In the genomic region with DNA sequence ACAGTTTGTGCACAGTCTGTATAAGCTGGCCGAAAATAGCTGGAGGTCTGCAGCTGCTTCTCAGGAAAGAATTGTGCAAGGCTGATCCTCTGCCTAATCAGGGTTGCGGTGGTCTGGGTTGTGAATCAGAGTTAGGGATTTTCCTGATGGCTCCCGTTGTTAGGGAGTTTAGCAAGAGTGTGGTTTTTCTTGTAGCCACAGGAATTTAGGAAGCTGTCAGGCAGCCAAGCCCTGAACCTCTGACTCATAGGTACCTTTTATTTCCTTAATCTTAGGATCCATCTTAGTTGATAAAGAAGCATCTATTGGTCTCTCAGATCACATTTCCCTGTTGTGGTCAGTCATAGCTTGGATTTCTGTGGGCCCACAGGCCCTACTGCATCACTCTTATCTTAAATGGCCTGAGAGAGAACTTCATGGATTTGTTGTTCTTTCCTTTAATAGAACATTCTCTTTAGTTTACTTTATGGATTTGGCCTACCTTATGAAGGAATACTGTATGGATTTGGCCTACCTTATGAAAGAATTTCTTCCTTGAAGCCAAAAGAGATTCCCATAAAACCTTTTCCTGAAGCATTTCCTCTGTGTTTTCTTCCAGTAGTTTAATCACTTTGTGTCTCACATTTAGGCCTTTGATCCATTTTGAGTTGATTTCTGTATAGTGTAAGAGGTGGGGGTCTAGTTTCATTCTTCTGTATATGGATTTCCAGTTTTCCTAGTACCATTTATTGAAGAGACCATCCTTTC, we compare ENCODE assay signal across 9 cellular contexts. TPM values are rescaled to one million over a fixed set of nuclear protein-coding genes. Genes with fewer than 3 reads are reported as not detected.
DNase-seq lines count a peak whose midpoint lies in the region; ATAC-seq and TF ChIP-seq lines count a peak whose summit lies in the region.
"Had no signal": no experiment of that assay in that cellular context is flagged by ENCODE, and none has a peak within 500 bp of the region (broad histone marks: within the 10 kb centered on the region; RNA-seq: fewer than 3 reads in every experiment).

No MANE protein-coding gene starts in this region.

- H3K27me3 ChIP-seq in RWPE2 (ENCODE audit: insufficient read depth, poor library complexity, severe bottlenecking), result no peaks in the 10 kb centered on the region

- H3K9me3 ChIP-seq in RWPE2 (ENCODE audit: severe bottlenecking), result peaks cover 2% of the 10 kb centered on the region

- peak overlapping the region; percentile 62 for H3K27ac ChIP-seq in RWPE2 (ENCODE audit: poor library complexity, severe bottlenecking)

- TF ChIP-seq CTCF in RWPE2 (IDR thresholded peaks at IDR 0.05; ENCODE audit: poor library complexity, severe bottlenecking) (no peak), fibroblast of mammary gland (conservative IDR thresholded peaks at IDR 0.05; ENCODE audit: control insufficient read depth, insufficient read depth, low read depth, low read length) (no peak)

- H3K4me3 ChIP-seq in RWPE2 (ENCODE audit: severe bottlenecking) (no peak overlapping the region), fibroblast of mammary gland (ENCODE audit: control insufficient read depth, low read depth, low read length) (no peak overlapping the region)

- DNase-seq in GOT3 (lab: John Stamatoyannopoulos, UW) (peak; percentile 49), RWPE2 (ENCODE audit: low spot score) (peak; percentile 84), fibroblast of mammary gland (ENCODE audit: low read depth) (peak; percentile 99), pulmonary artery endothelial cell (ENCODE audit: low read depth, low spot score) (peak; percentile 58), activated gamma-delta T cell (lab: John Stamatoyannopoulos, UW) (no peak), globus pallidus (ENCODE audit: low spot score) (no peak)
- DNase-seq: activated naive CD4-positive, alpha-beta T cell treated with anti-CD3 and anti-CD28 coated beads, Interleukin-2, amount 10 ng/mL, durations not matched to agents 7 days and 5 days had no signal

- no peaks in the 10 kb centered on the region for H3K36me3 ChIP-seq in RWPE2 (ENCODE audit: low read depth)

- peaks cover 17% of the 10 kb centered on the region for H3K4me1 ChIP-seq in RWPE2 (ENCODE audit: insufficient read depth, poor library complexity, severe bottlenecking)

- peak; percentile 97 for ATAC-seq in RWPE2 (ENCODE audit: low read depth)
- no peak for ATAC-seq in HG02588 (IDR thresholded peaks at IDR 0.05; ENCODE audit: unreplicated experiment)
- no peak for ATAC-seq in HG03460 (IDR thresholded peaks at IDR 0.05; ENCODE audit: unreplicated experiment)

RNA-seq across cellular contexts. Expression of a gene that starts 10.3 kb away (rescaled TPM):
- total RNA-seq in pulmonary artery endothelial cell, result not detected in 2 replicates

Comparison
In these comparisons a context has a peak if more than half of its experiments do, and no peak if none do; other contexts are left out.
1. DNase-seq: peak in GOT3 (single experiment), RWPE2 (single experiment), fibroblast of mammary gland (single experiment) and pulmonary artery endothelial cell (single experiment); none in activated gamma-delta T cell (single experiment) and globus pallidus (single experiment).